ENCODE assay signal across 12 cellular contexts in genomic region chr14:90455100-90455571, GRCh38. TPM values are rescaled to one million over a fixed set of nuclear protein-coding genes. Genes with fewer than 3 reads are reported as not detected.
DNase-seq lines count a peak whose midpoint lies in the region; ATAC-seq, FAIRE-seq and TF ChIP-seq lines count a peak whose summit lies in the region.
"Had no signal": no experiment of that assay in that cellular context is flagged by ENCODE, and none has a peak within 500 bp of the region (broad histone marks: within the 10 kb centered on the region; RNA-seq: fewer than 3 reads in every experiment).

No MANE protein-coding gene starts in this region.

- peaks cover 29% of the 10 kb centered on the region for H3K4me1 Mint-ChIP-seq in mesothelial cell of epicardium

- no peak overlapping the region for H3K27ac ChIP-seq in HEK293 (ENCODE audit: extremely low read depth, low read depth, low read length)
- H3K27ac ChIP-seq in dorsolateral prefrontal cortex, result peak overlapping the region in 58 of 59 donors; percentile 83 to 100 (median 98)
- no peak overlapping the region for H3K27ac ChIP-seq in small intestine (ENCODE audit: low read depth in 1 of 2, low read length in 1 of 2)
- H3K27ac ChIP-seq: epithelial cell of prostate had no signal

- no peaks in the 10 kb centered on the region for H3K36me3 ChIP-seq in HEK293 (ENCODE audit: control insufficient read depth in 2 of 2, insufficient read depth in 1 of 2, low read length in 2 of 2)
- no peaks in the 10 kb centered on the region for H3K36me3 ChIP-seq in small intestine (ENCODE audit: control insufficient read depth in 2 of 2, insufficient read depth in 2 of 2, low read length in 2 of 2)

- no peaks in the 10 kb centered on the region for H3K9me3 ChIP-seq in HEK293 (ENCODE audit: control insufficient read depth, insufficient read depth, low read depth, low read length)
- H3K9me3 ChIP-seq in small intestine (ENCODE audit: control insufficient read depth, low read depth), result no peaks in the 10 kb centered on the region

- H3K27me3 Mint-ChIP-seq in mesothelial cell of epicardium (ENCODE audit: low read depth), result peaks cover 42% of the 10 kb centered on the region
- H3K27me3 Mint-ChIP-seq: activated naive CD8-positive, alpha-beta T cell treated with anti-CD3 and anti-CD28 coated beads, Interleukin-2, amount 10 ng/mL, durations not matched to agents 7 days and 5 days had no signal

- no peaks in the 10 kb centered on the region for H3K9me3 Mint-ChIP-seq in mesothelial cell of epicardium
- H3K9me3 Mint-ChIP-seq: activated naive CD8-positive, alpha-beta T cell treated with anti-CD3 and anti-CD28 coated beads, Interleukin-2, amount 10 ng/mL, durations not matched to agents 7 days and 5 days had no signal

- FAIRE-seq in small intestine (lab: Jason Lieb, UNC), result no peak

- CTCF ChIA-PET in HEK293 (lab: Yijun Ruan, JAX), result interaction anchor here (1.1 kb wide), 1 partner anchor 55 kb away, joined by 3 read pairs; no protein-coding TSS in a partner anchor

- H3K27me3 ChIP-seq in dorsolateral prefrontal cortex (no peaks in the 10 kb centered on the region), small intestine (ENCODE audit: control insufficient read depth in 2 of 2, insufficient read depth in 2 of 2, low read length in 2 of 2) (no peaks in the 10 kb centered on the region)

- H3K36me3 Mint-ChIP-seq in mesothelial cell of epicardium, result no peaks in the 10 kb centered on the region
- H3K36me3 Mint-ChIP-seq: activated naive CD8-positive, alpha-beta T cell treated with anti-CD3 and anti-CD28 coated beads, Interleukin-2, amount 10 ng/mL, durations not matched to agents 7 days and 5 days had no signal

- ATAC-seq in HG02884 (IDR thresholded peaks at IDR 0.05; ENCODE audit: unreplicated experiment), result no peak
- ATAC-seq: activated CD4-positive, CD25-positive, alpha-beta regulatory T cell treated with anti-CD3 and anti-CD28 coated beads, Interleukin-2, amount 50 U/mL, for 24 hours had no signal

- TF ChIP-seq CTCF in HEK293 (tag by site-specific recombination; IDR thresholded peaks at IDR 0.05), result no peak
- TF ChIP-seq CTCF in dorsolateral prefrontal cortex (IDR thresholded peaks at IDR 0.05 in 54 of 56, conservative IDR thresholded peaks at IDR 0.05 in 2 of 56; ENCODE audit: low read depth in 1 of 56, partially characterized antibody in 56 of 56), result no peak
- TF ChIP-seq CTCF in mesothelial cell of epicardium (IDR thresholded peaks at IDR 0.05; ENCODE audit: unreplicated experiment), result no peak

- in situ Hi-C loops in ACHN (cut with HindIII; ENCODE audit: low pct_ligation_motif_present, low pct_unique_long_range_greater_than_20kb, low sequenced_read_pairs), result no loop called here

- intact Hi-C loops in dorsolateral prefrontal cortex (cut with DNase I), result loop anchor here in 1 of 2 donors (10.0 kb wide), 1 partner anchor 100 kb away; no protein-coding TSS in a partner anchor

- DNase-seq in dorsolateral prefrontal cortex (peak in 2 of 10 donors; percentile 10 to 43), mesothelial cell of epicardium (ENCODE audit: low spot score in 2 of 2, unreplicated experiment in 2 of 2) (no peak), small intestine (peak; percentile 8), ACHN (no peak)
- no peak for DNase-seq in activated CD4-positive, alpha-beta T cell treated with anti-CD3 and anti-CD28 coated beads, Interleukin-2, amount 50 U/mL, for 4 hours
- DNase-seq: activated naive CD8-positive, alpha-beta T cell treated with anti-CD3 and anti-CD28 coated beads, Interleukin-2, amount 10 ng/mL, durations not matched to agents 7 days and 5 days; DMS79 treated with DMSO at 0.1 percent for 48 hours; KBM-7 had no signal

- no peak overlapping the region for H3K4me3 Mint-ChIP-seq in mesothelial cell of epicardium
- H3K4me3 Mint-ChIP-seq: activated naive CD8-positive, alpha-beta T cell treated with anti-CD3 and anti-CD28 coated beads, Interleukin-2, amount 10 ng/mL, durations not matched to agents 7 days and 5 days had no signal

- no peak overlapping the region for H3K4me3 ChIP-seq in HEK293 (ENCODE audit: low read depth, low read length)
- H3K4me3 ChIP-seq in dorsolateral prefrontal cortex, result no peak overlapping the region
- no peak overlapping the region for H3K4me3 ChIP-seq in small intestine (ENCODE audit: low read depth in 1 of 2, low read length in 2 of 2)

- peak overlapping the region; percentile 43 for H3K27ac Mint-ChIP-seq in mesothelial cell of epicardium
- H3K27ac Mint-ChIP-seq: activated naive CD8-positive, alpha-beta T cell treated with anti-CD3 and anti-CD28 coated beads, Interleukin-2, amount 10 ng/mL, durations not matched to agents 7 days and 5 days had no signal

- WGBS in small intestine, 3 donors, result 71 to 83% (median 81%) methylated on average over 21 of the region's 21 CpGs

- H3K4me1 ChIP-seq in HEK293 (ENCODE audit: control insufficient read depth, insufficient read depth, low read length), result no peaks in the 10 kb centered on the region
- peaks cover 0 to 2% of the 10 kb centered on the region in 2 donors for H3K4me1 ChIP-seq in small intestine (ENCODE audit: control insufficient read depth in 2 of 2, insufficient read depth in 1 of 2, low read depth in 1 of 2, low read length in 1 of 2)

- POLR2A ChIA-PET in HEK293 (lab: Yijun Ruan, JAX), result no interaction called here

TF ChIP-seq in HEK293, 187 proteins besides CTCF, POLR2A, EP300 and RAD21:
- TF ChIP-seq ZNF692 (tag by site-specific recombination; IDR thresholded peaks at IDR 0.05) (no peak), ZNF654 (tag by site-specific recombination; IDR thresholded peaks at IDR 0.05; ENCODE audit: low read depth) (no peak), ZNF341 (tag by site-specific recombination; IDR thresholded peaks at IDR 0.05; ENCODE audit: low read depth) (0 out of 2 replicates have a peak, but pooled peaks have one; percentile 15)

RNA-seq across cellular contexts. Expression of gene CALM1, which starts 58.3 kb away (rescaled TPM):
- total RNA-seq in dorsolateral prefrontal cortex, result 1,000 to 10,000 TPM; 1,009 to 2,641 (median 1,957) TPM
- total RNA-seq in mesothelial cell of epicardium, result 130 to 134 TPM (median 132 TPM) in 3 replicates
- 1,000 to 10,000 TPM in 2 of 3 donors, 100 to 1,000 TPM in 1; 769 to 1,791 (median 1,073) TPM for polyA plus RNA-seq in small intestine

Comparison
In these comparisons a context has a peak if more than half of its experiments do, and no peak if none do; other contexts are left out.
1. H3K27ac ChIP-seq: peak in dorsolateral prefrontal cortex (58 of 59); none in HEK293 (single experiment) and small intestine (0 of 2).